Comparison of ENCODE assay signal across 1 cellular context in genomic region chr3:9731206-9732079, GRCh38.
TF ChIP-seq lines count a peak whose summit lies in the region.

Gene BRPF1 (plus strand): TSS chr3:9731735. CDS start chr3:9734141, 2,406 bp downstream.

TF ChIP-seq in HepG2, 621 proteins besides CTCF, POLR2A, EP300 and RAD21 (continued from another document and continues in another):
- peak; percentile 85 for TF ChIP-seq TBX3 (IDR thresholded peaks at IDR 0.05; ENCODE audit: borderline replicate concordance)
- 0 out of 2 replicates have a peak, but pooled peaks have one; percentile 65 for TF ChIP-seq ZNF577 (CRISPR knock-in tag; IDR thresholded peaks at IDR 0.05; ENCODE audit: borderline replicate concordance, low read depth)
- 0 out of 2 replicates have a peak, but pooled peaks have one; percentile 73 for TF ChIP-seq MTF2 (CRISPR knock-in tag; IDR thresholded peaks at IDR 0.05; ENCODE audit: borderline replicate concordance)
- 0 out of 2 replicates have a peak, but pooled peaks have one; percentile 62 for TF ChIP-seq ZNF333 (CRISPR knock-in tag; IDR thresholded peaks at IDR 0.05; ENCODE audit: borderline replicate concordance)
- no peak for TF ChIP-seq TEAD2 (CRISPR knock-in tag; IDR thresholded peaks at IDR 0.05)
- TF ChIP-seq HNF1A (IDR thresholded peaks at IDR 0.05; ENCODE audit: low read depth) = no peak
- TF ChIP-seq HNF1A (CRISPR knock-in tag; IDR thresholded peaks at IDR 0.05; ENCODE audit: borderline replicate concordance) = peak; percentile 78; the same call in 1 of the 2 replicates
- TF ChIP-seq PRDM10 (CRISPR knock-in tag; IDR thresholded peaks at IDR 0.05; ENCODE audit: low read depth) = 0 out of 2 replicates have a peak, but pooled peaks have one; percentile 42
- TF ChIP-seq ZBTB42 (CRISPR knock-in tag; IDR thresholded peaks at IDR 0.05) = no peak
- no peak for TF ChIP-seq MAFF (IDR thresholded peaks at IDR 0.05; ENCODE audit: low read depth, low read length)
- TF ChIP-seq MAFK (conservative IDR thresholded peaks at IDR 0.05 in 1 of 2, IDR thresholded peaks at IDR 0.05 in 1 of 2; ENCODE audit: low read length in 2 of 2) = no peak
- TF ChIP-seq ZNF451 (CRISPR knock-in tag; IDR thresholded peaks at IDR 0.05) = no peak
- TF ChIP-seq ZNF180 (CRISPR knock-in tag; IDR thresholded peaks at IDR 0.05; ENCODE audit: borderline replicate concordance, low read depth) = no peak
- TF ChIP-seq XBP1 (CRISPR knock-in tag; IDR thresholded peaks at IDR 0.05) = no peak
- peak; percentile 79 for TF ChIP-seq ARNT2 (CRISPR knock-in tag; IDR thresholded peaks at IDR 0.05; ENCODE audit: low read depth)
- TF ChIP-seq ZNF350 (CRISPR knock-in tag; IDR thresholded peaks at IDR 0.05; ENCODE audit: borderline replicate concordance, low read depth) = peak; percentile 66; the same call in 1 of the 2 replicates
- no peak for TF ChIP-seq DZIP1 (CRISPR knock-in tag; IDR thresholded peaks at IDR 0.05)
- TF ChIP-seq HNRNPL (IDR thresholded peaks at IDR 0.05; ENCODE audit: low read depth, low read length) = no peak
- no peak for TF ChIP-seq SIX1 (CRISPR knock-in tag; IDR thresholded peaks at IDR 0.05; ENCODE audit: borderline replicate concordance)
- TF ChIP-seq CENPX (CRISPR knock-in tag; IDR thresholded peaks at IDR 0.05) = no peak
- no peak for TF ChIP-seq ZMAT3 (CRISPR knock-in tag; conservative IDR thresholded peaks at IDR 0.05)
- TF ChIP-seq HDAC2 (CRISPR knock-in tag; IDR thresholded peaks at IDR 0.05) = peak; percentile 50; the same call in 1 of the 2 replicates
- peak; percentile 23 for TF ChIP-seq ERF (CRISPR knock-in tag; IDR thresholded peaks at IDR 0.05)
- no peak for TF ChIP-seq ZXDC (CRISPR knock-in tag; IDR thresholded peaks at IDR 0.05)
- TF ChIP-seq CC2D1A (CRISPR knock-in tag; IDR thresholded peaks at IDR 0.05) = no peak
- no peak for TF ChIP-seq MTA3 (CRISPR knock-in tag; IDR thresholded peaks at IDR 0.05)
- peak; percentile 79; the same call in 1 of the 2 replicates for TF ChIP-seq TFDP1 (CRISPR knock-in tag; IDR thresholded peaks at IDR 0.05; ENCODE audit: borderline replicate concordance)
- peak; percentile 44; the same call in 1 of the 2 replicates for TF ChIP-seq ZNF614 (CRISPR knock-in tag; IDR thresholded peaks at IDR 0.05; ENCODE audit: borderline replicate concordance)
- TF ChIP-seq RORA (CRISPR knock-in tag; IDR thresholded peaks at IDR 0.05) = no peak
- TF ChIP-seq NFE2L2 (IDR thresholded peaks at IDR 0.05; ENCODE audit: low read length) = no peak
- no peak for TF ChIP-seq ZNF234 (CRISPR knock-in tag; conservative IDR thresholded peaks at IDR 0.05)
- TF ChIP-seq ELF4 (CRISPR knock-in tag; IDR thresholded peaks at IDR 0.05; ENCODE audit: borderline replicate concordance) = no peak
- no peak for TF ChIP-seq EHMT2 (IDR thresholded peaks at IDR 0.05; ENCODE audit: borderline replicate concordance, low read depth, low read length)
- TF ChIP-seq JDP2 (CRISPR knock-in tag; IDR thresholded peaks at IDR 0.05; ENCODE audit: borderline replicate concordance) = no peak
- no peak for TF ChIP-seq ZNF44 (CRISPR knock-in tag; IDR thresholded peaks at IDR 0.05)
- TF ChIP-seq ZNF75D (CRISPR knock-in tag; IDR thresholded peaks at IDR 0.05; ENCODE audit: borderline replicate concordance) = no peak
- no peak; the same call in 1 of the 2 replicates for TF ChIP-seq BCL3 (CRISPR knock-in tag; IDR thresholded peaks at IDR 0.05)
- no peak for TF ChIP-seq SP1 (IDR thresholded peaks at IDR 0.05)
- TF ChIP-seq SP1 (CRISPR knock-in tag; IDR thresholded peaks at IDR 0.05) = peak; percentile 86
- peak; percentile 48; the same call in 1 of the 2 replicates for TF ChIP-seq SAFB2 (CRISPR knock-in tag; IDR thresholded peaks at IDR 0.05; ENCODE audit: borderline replicate concordance, low read depth)
- TF ChIP-seq ATF2 (CRISPR knock-in tag; IDR thresholded peaks at IDR 0.05) = 0 out of 2 replicates have a peak, but pooled peaks have one; percentile 9
- no peak for TF ChIP-seq CBX5 (CRISPR knock-in tag; IDR thresholded peaks at IDR 0.05; ENCODE audit: borderline replicate concordance)
- no peak for TF ChIP-seq HDAC6 (IDR thresholded peaks at IDR 0.05; ENCODE audit: low read depth, low read length)
- TF ChIP-seq NR0B2 (CRISPR knock-in tag; IDR thresholded peaks at IDR 0.05) = no peak
